Comparison of ENCODE assay signal across 20 cellular contexts in genomic region chr5:78243639-78244038, GRCh38. TPM values are rescaled to one million over a fixed set of nuclear protein-coding genes. Genes with fewer than 3 reads are reported as not detected.
DNase-seq lines count a peak whose midpoint lies in the region; FAIRE-seq and TF ChIP-seq lines count a peak whose summit lies in the region.
"Had no signal": no experiment of that assay in that cellular context is flagged by ENCODE, and none has a peak within 500 bp of the region (broad histone marks: within the 10 kb centered on the region; RNA-seq: fewer than 3 reads in every experiment).

No MANE protein-coding gene starts in this region.

- no peak for TF ChIP-seq POLR2A in endothelial cell of umbilical vein (IDR thresholded peaks at IDR 0.05; ENCODE audit: low read depth, low read length)

- DNase-seq in EL (peak; percentile 68), NCI-H226 (peak; percentile 89), endothelial cell of umbilical vein (ENCODE audit: low read depth, low spot score) (peak; percentile 72), osteocyte (ENCODE audit: extremely low spot score, unreplicated experiment) (no peak), Calu3 (no peak), NAMALWA (ENCODE audit: low spot score) (no peak), left ventricle myocardium inferior (no peak)
- DNase-seq in activated effector memory CD4-positive, alpha-beta T cell treated with Interleukin-2 at 50 U/mL for 16 hours: no peak
- DNase-seq: activated CD4-positive, alpha-beta T cell treated with anti-CD3 and anti-CD28 coated beads for 36 hours; activated T-cell treated with anti-CD3 and anti-CD28 coated beads, Interleukin-2, amount 50 U/mL, for 24 hours; endodermal cell; NCI-H1048; NCI-H2227 treated with DMSO at 0.1 percent for 48 hours; PC-9; T-helper 1 cell had no signal

- no peaks in the 10 kb centered on the region for H3K27me3 ChIP-seq in endothelial cell of umbilical vein (ENCODE audit: control insufficient read depth in 2 of 2, insufficient read depth in 2 of 2, low read length in 2 of 2)
- H3K27me3 ChIP-seq in left ventricle myocardium inferior (ENCODE audit: low read depth): no peaks in the 10 kb centered on the region
- H3K27me3 ChIP-seq: ascending aorta, hepatocyte, neutrophil had no signal

- H3K27ac ChIP-seq in endothelial cell of umbilical vein (ENCODE audit: insufficient read depth, low read depth, low read length) (peak overlapping the region; percentile 29), left ventricle myocardium inferior (replicated peaks) (no peak overlapping the region)
- H3K27ac ChIP-seq: ascending aorta, hepatocyte, neutrophil, PC-9, thoracic aorta had no signal

- no peak overlapping the region for H3K9ac ChIP-seq in endothelial cell of umbilical vein (replicated peaks; ENCODE audit: extremely low read depth, insufficient read depth, low read length)

- no peaks in the 10 kb centered on the region for H4K20me1 ChIP-seq in endothelial cell of umbilical vein (replicated peaks; ENCODE audit: control insufficient read depth, extremely low read depth, insufficient read depth, low read length)

- H3K4me3 ChIP-seq in endothelial cell of umbilical vein (replicated peaks in 1 of 3; ENCODE audit: insufficient read depth in 1 of 3, low read depth in 1 of 3, low read length in 3 of 3): no peak overlapping the region
- no peak overlapping the region for H3K4me3 ChIP-seq in left ventricle myocardium inferior
- H3K4me3 ChIP-seq: ascending aorta, hepatocyte, lung, PC-9, thoracic aorta had no signal

- POLR2A ChIA-PET in endothelial cell of umbilical vein (lab: Charles Lee): no interaction called here

- FAIRE-seq in endothelial cell of umbilical vein (lab: Jason Lieb, UNC): no peak

- H3K27me3 Mint-ChIP-seq in osteocyte (ENCODE audit: unreplicated experiment): no peaks in the 10 kb centered on the region
- H3K27me3 Mint-ChIP-seq in Calu3 (ENCODE audit: unreplicated experiment): no peaks in the 10 kb centered on the region
- H3K27me3 Mint-ChIP-seq: activated CD4-positive, alpha-beta T cell treated with anti-CD3 and anti-CD28 coated beads for 36 hours; activated T-cell treated with anti-CD3 and anti-CD28 coated beads, Interleukin-2, amount 50 U/mL, for 24 hours had no signal

- H3K27ac Mint-ChIP-seq in osteocyte (ENCODE audit: unreplicated experiment) (peak overlapping the region; percentile 48), Calu3 (ENCODE audit: unreplicated experiment) (no peak overlapping the region)
- H3K27ac Mint-ChIP-seq: activated CD4-positive, alpha-beta T cell treated with anti-CD3 and anti-CD28 coated beads for 36 hours; activated T-cell treated with anti-CD3 and anti-CD28 coated beads, Interleukin-2, amount 50 U/mL, for 24 hours; endodermal cell had no signal

- peak overlapping the region; percentile 22 for H3K4me2 ChIP-seq in endothelial cell of umbilical vein (ENCODE audit: insufficient read depth, low read length)
- H3K4me2 ChIP-seq: hepatocyte, PC-9 had no signal

- H3K9me3 Mint-ChIP-seq in osteocyte (ENCODE audit: unreplicated experiment): no peaks in the 10 kb centered on the region
- H3K9me3 Mint-ChIP-seq in Calu3 (ENCODE audit: low read depth, unreplicated experiment): no peaks in the 10 kb centered on the region
- H3K9me3 Mint-ChIP-seq: activated T-cell treated with anti-CD3 and anti-CD28 coated beads, Interleukin-2, amount 50 U/mL, for 24 hours had no signal

- H2AFZ ChIP-seq in endothelial cell of umbilical vein (ENCODE audit: low read depth, low read length): no peak overlapping the region
- H2AFZ ChIP-seq: hepatocyte, PC-9 had no signal

- intact Hi-C loops in endothelial cell of umbilical vein (cut with micrococcal nuclease) (no loop called here), Calu3 (cut with micrococcal nuclease; ENCODE audit: unreplicated experiment) (no loop called here), left ventricle myocardium inferior (cut with micrococcal nuclease) (no loop called here)

- dilution Hi-C loops in endothelial cell of umbilical vein (cut with MboI; ENCODE audit: extremely low pct_ligation_motif_present, low sequenced_read_pairs): no loop called here

- peaks cover 6% of the 10 kb centered on the region for H3K4me1 Mint-ChIP-seq in osteocyte (ENCODE audit: unreplicated experiment)
- H3K4me1 Mint-ChIP-seq in Calu3 (ENCODE audit: low read depth, unreplicated experiment): peaks cover 10% of the 10 kb centered on the region
- H3K4me1 Mint-ChIP-seq: activated CD4-positive, alpha-beta T cell treated with anti-CD3 and anti-CD28 coated beads for 36 hours had no signal

- CTCF ChIA-PET in endothelial cell of umbilical vein (lab: Charles Lee): no interaction called here
- CTCF ChIA-PET in Calu3 (lab: Charles Lee): no interaction called here

- H3K4me3 Mint-ChIP-seq in osteocyte (ENCODE audit: unreplicated experiment) (no peak overlapping the region), Calu3 (ENCODE audit: low read depth, unreplicated experiment) (no peak overlapping the region)
- H3K4me3 Mint-ChIP-seq: activated CD4-positive, alpha-beta T cell treated with anti-CD3 and anti-CD28 coated beads for 36 hours; activated T-cell treated with anti-CD3 and anti-CD28 coated beads, Interleukin-2, amount 50 U/mL, for 24 hours; endodermal cell had no signal

- TF ChIP-seq CTCF in endothelial cell of umbilical vein (IDR thresholded peaks at IDR 0.05; ENCODE audit: extremely low read depth in 1 of 2, insufficient read depth in 1 of 2, low read depth in 1 of 2, low read length in 2 of 2): no peak
- TF ChIP-seq CTCF in osteocyte (IDR thresholded peaks at IDR 0.05): no peak
- TF ChIP-seq CTCF in Calu3 (IDR thresholded peaks at IDR 0.05; ENCODE audit: unreplicated experiment): no peak
- TF ChIP-seq CTCF in left ventricle myocardium inferior (IDR thresholded peaks at IDR 0.05; ENCODE audit: borderline replicate concordance): no peak

- H3K9me3 ChIP-seq in endothelial cell of umbilical vein (replicated peaks; ENCODE audit: control insufficient read depth, insufficient read depth, low read length) (no peaks in the 10 kb centered on the region), left ventricle myocardium inferior (replicated peaks) (no peaks in the 10 kb centered on the region)
- H3K9me3 ChIP-seq: ascending aorta, neutrophil, thoracic aorta had no signal

- BruUV-seq in endothelial cell of umbilical vein (replicated peaks; lab: Mats Ljungman, UMichigan): no TSS peak
- no TSS peak for BruUV-seq in Calu3 (replicated peaks; lab: Mats Ljungman, UMichigan)

- H3K36me3 Mint-ChIP-seq in osteocyte (ENCODE audit: unreplicated experiment) (peaks cover 14% of the 10 kb centered on the region), Calu3 (ENCODE audit: insufficient read depth, unreplicated experiment) (peaks cover 6% of the 10 kb centered on the region)

- H3K36me3 ChIP-seq in endothelial cell of umbilical vein (ENCODE audit: control insufficient read depth in 2 of 2, extremely low read depth in 1 of 2, insufficient read depth in 2 of 2, low read length in 2 of 2) (peaks cover 0 to 2% of the 10 kb centered on the region in 2 experiments), left ventricle myocardium inferior (no peaks in the 10 kb centered on the region)
- H3K36me3 ChIP-seq: ascending aorta, thoracic aorta had no signal

- no peaks in the 10 kb centered on the region for H3K9me1 ChIP-seq in endothelial cell of umbilical vein (replicated peaks; ENCODE audit: control insufficient read depth, extremely low read depth, insufficient read depth, low read length)

- H3K79me2 ChIP-seq in endothelial cell of umbilical vein (ENCODE audit: control insufficient read depth, insufficient read depth, low read length): peaks cover 4% of the 10 kb centered on the region

- peaks cover 13% of the 10 kb centered on the region for H3K4me1 ChIP-seq in endothelial cell of umbilical vein (ENCODE audit: control insufficient read depth, extremely low read depth, insufficient read depth, low read length)
- H3K4me1 ChIP-seq in left ventricle myocardium inferior: peaks cover 19% of the 10 kb centered on the region
- H3K4me1 ChIP-seq: ascending aorta had no signal

TF ChIP-seq in endothelial cell of umbilical vein, 7 proteins besides CTCF, POLR2A, EP300 and RAD21:
- TF ChIP-seq EZH2 (IDR thresholded peaks at IDR 0.05; ENCODE audit: borderline replicate concordance, low read depth, low read length, severe bottlenecking) (no peak), MYC (IDR thresholded peaks at IDR 0.05; ENCODE audit: low read depth, low read length) (no peak), JUN (IDR thresholded peaks at IDR 0.05; ENCODE audit: borderline replicate concordance, insufficient read depth, insufficient read length, low read depth) (no peak), POLR2AphosphoS5 (IDR thresholded peaks at IDR 0.05; ENCODE audit: insufficient read depth, low read depth, low read length) (no peak), GATA2 (IDR thresholded peaks at IDR 0.05; ENCODE audit: insufficient read depth, insufficient read length, low read depth, low read length) (peak; percentile 29), MAX (IDR thresholded peaks at IDR 0.05; ENCODE audit: insufficient read depth, insufficient read length) (peak; percentile 28), FOS (IDR thresholded peaks at IDR 0.05; ENCODE audit: borderline replicate concordance, insufficient read depth, low read length) (peak; percentile 51)

RNA-seq across cellular contexts. Expression of gene AP3B1, which starts 50.9 kb away (rescaled TPM):
- total RNA-seq in endothelial cell of umbilical vein: 46.5 and 46.7 TPM in 2 replicates
- polyA plus RNA-seq in endothelial cell of umbilical vein: 29.5 and 31.6 TPM in 2 replicates
- polyA plus RNA-seq in endothelial cell of umbilical vein (2011; cell fraction: cytosol; rRNA removed): 34.9 TPM in 2 replicates
- 33.7 and 38.2 TPM in 2 replicates for polyA plus RNA-seq in endothelial cell of umbilical vein (2011; cell fraction: nucleus; rRNA removed)
- 38.0 and 44.7 TPM in 2 replicates for polyA plus RNA-seq in endothelial cell of umbilical vein (2012)
- 59.4 and 62.1 TPM in 2 replicates for polyA minus RNA-seq in endothelial cell of umbilical vein
- polyA minus RNA-seq in endothelial cell of umbilical vein (2011; cell fraction: cytosol; rRNA and poly(A)+ RNA removed): 16.2 TPM
- polyA minus RNA-seq in endothelial cell of umbilical vein (2011; cell fraction: nucleus; rRNA and poly(A)+ RNA removed): 87.4 and 110 TPM in 2 replicates
- 55.2 and 57.0 TPM in 2 replicates for total RNA-seq in osteocyte
- total RNA-seq in Calu3 (2022): 65.8 and 66.9 TPM in 2 replicates
- total RNA-seq in left ventricle myocardium inferior: 22.0 TPM

Comparison
In these comparisons a context has a peak if more than half of its experiments do, and no peak if none do; other contexts are left out.
1. DNase-seq: peak in EL (single experiment), NCI-H226 (single experiment) and endothelial cell of umbilical vein (single experiment); none in osteocyte (single experiment), Calu3 (single experiment), NAMALWA (single experiment), activated effector memory CD4-positive, alpha-beta T cell treated with Interleukin-2 at 50 U/mL for 16 hours (single experiment) and left ventricle myocardium inferior (single experiment).